Comparison of ENCODE assay signal across 26 cellular contexts in genomic region chr7:16344927-16345326, GRCh38.
DNase-seq lines count a peak whose midpoint lies in the region; ATAC-seq and TF ChIP-seq lines count a peak whose summit lies in the region.
"Had no signal": no experiment of that assay in that cellular context is flagged by ENCODE, and none has a peak within 500 bp of the region (broad histone marks: within the 10 kb centered on the region; RNA-seq: fewer than 3 reads in every experiment).

No MANE protein-coding gene starts in this region.

- no peak overlapping the region for H3K4me2 ChIP-seq in HCT116 (ENCODE audit: low read length)
- no peak overlapping the region for H3K4me2 ChIP-seq in mesendoderm (ENCODE audit: low read length)
- H3K4me2 ChIP-seq: GM23338, SK-N-SH had no signal

- H3K4me1 ChIP-seq in HCT116 (ENCODE audit: control insufficient read depth in 1 of 2, insufficient read depth in 2 of 2, low read length in 2 of 2) (peaks cover 23 to 28% of the 10 kb centered on the region in 2 experiments), Panc1 (ENCODE audit: control insufficient read depth, insufficient read depth, low read length) (peaks cover 21% of the 10 kb centered on the region), mesendoderm (ENCODE audit: control insufficient read depth, low read depth, low read length) (no peaks in the 10 kb centered on the region)

- H3K56ac ChIP-seq in mesendoderm (ENCODE audit: low read length): no peak overlapping the region

- ATAC-seq in HCT116 (no peak), Panc1 (no peak), GM21576 (IDR thresholded peaks at IDR 0.05; ENCODE audit: unreplicated experiment) (no peak)
- ATAC-seq: GM12878, GM23338, PC-3 had no signal

- H2AFZ ChIP-seq in HCT116 (ENCODE audit: low read depth, low read length, poor library complexity, severe bottlenecking): no peak overlapping the region
- H2AFZ ChIP-seq: GM23338 had no signal

- H4K8ac ChIP-seq in mesendoderm (ENCODE audit: low read depth, low read length): no peak overlapping the region

- no peak overlapping the region for H2AK5ac ChIP-seq in mesendoderm (ENCODE audit: low read length)

- H3K4me3 ChIP-seq in HCT116 (replicated peaks in 1 of 2; ENCODE audit: low read depth in 1 of 2, low read length in 2 of 2) (no peak overlapping the region), Panc1 (ENCODE audit: low read depth in 2 of 2, low read length in 2 of 2) (no peak overlapping the region), mesendoderm (ENCODE audit: low read length) (no peak overlapping the region)
- H3K4me3 ChIP-seq: GM12878, GM23338, MG63 had no signal

- no peak overlapping the region for H3K4ac ChIP-seq in mesendoderm (ENCODE audit: low read depth, low read length)

- no CpG with 5 or more reads among the region's 1 CpG for WGBS in mesendoderm (ENCODE audit: extremely low coverage, insufficient coverage, low lambda C conversion rate)

- TF ChIP-seq CTCF in HCT116 (IDR thresholded peaks at IDR 0.05 in 2 of 3, conservative IDR thresholded peaks at IDR 0.05 in 1 of 3; ENCODE audit: borderline replicate concordance in 1 of 3, insufficient read depth in 1 of 3, low read depth in 2 of 3, low read length in 2 of 3): no peak
- TF ChIP-seq CTCF in Panc1 (IDR thresholded peaks at IDR 0.05): no peak

- no peak overlapping the region for H3K23ac ChIP-seq in mesendoderm (ENCODE audit: low read length)

- intact Hi-C loops in HCT116 (cut with micrococcal nuclease) (no loop called here), Panc1 (cut with micrococcal nuclease; ENCODE audit: unreplicated experiment) (no loop called here)

- H3K36me3 ChIP-seq in HCT116 (ENCODE audit: control insufficient read depth in 1 of 2, insufficient read depth in 2 of 2, low read length in 2 of 2) (no peaks in the 10 kb centered on the region), Panc1 (ENCODE audit: control insufficient read depth, insufficient read depth, low read length) (no peaks in the 10 kb centered on the region), mesendoderm (ENCODE audit: control insufficient read depth, insufficient read depth, low read length) (no peaks in the 10 kb centered on the region)
- H3K36me3 ChIP-seq: MG63 had no signal

- RAD21 ChIA-PET in HCT116 (lab: Charles Lee; ENCODE audit: low non-redundant PET in 1 of 2, low total read pairs in 2 of 2, uncharacterized antibody in 2 of 2, unreplicated experiment in 2 of 2): no interaction called here

- no peak overlapping the region for H3K18ac ChIP-seq in mesendoderm (ENCODE audit: low read length)

- no peak overlapping the region for H3K27ac ChIP-seq in HCT116 (ENCODE audit: low read depth, low read length)
- peak overlapping the region; percentile 66 for H3K27ac ChIP-seq in Panc1 (ENCODE audit: low read length)
- H3K27ac ChIP-seq in mesendoderm (ENCODE audit: low read depth, low read length): no peak overlapping the region
- H3K27ac ChIP-seq: C4-2B had no signal

- H3K9me2 ChIP-seq in HCT116 (ENCODE audit: insufficient read depth): no peaks in the 10 kb centered on the region
- H3K9me2 ChIP-seq: SK-N-SH had no signal

- H3K9me3 ChIP-seq in HCT116 (ENCODE audit: control insufficient read depth in 1 of 2, insufficient read depth in 1 of 2, low read depth in 1 of 2, low read length in 2 of 2): peaks cover 4 to 8% of the 10 kb centered on the region in 2 experiments; a peak in 2 of 4 replicates
- H3K9me3 ChIP-seq in Panc1 (ENCODE audit: control insufficient read depth, insufficient read depth, low read depth, low read length): no peaks in the 10 kb centered on the region; the same call in none of the 2 replicates
- H3K9me3 ChIP-seq: SK-N-SH had no signal

- CTCF ChIA-PET in HCT116 (lab: Charles Lee): no interaction called here
- CTCF ChIA-PET in Panc1 (lab: Charles Lee): no interaction called here

- TF ChIP-seq RAD21 in HCT116 (IDR thresholded peaks at IDR 0.05; ENCODE audit: low read depth): no peak

- H3K79me1 ChIP-seq in mesendoderm (ENCODE audit: low read length): no peaks in the 10 kb centered on the region

- H2BK5ac ChIP-seq in mesendoderm (ENCODE audit: low read length): no peak overlapping the region

- in situ Hi-C loops in Panc1 (cut with HindIII; ENCODE audit: low pct_unique_long_range_greater_than_20kb, low sequenced_read_pairs): no loop called here

- DNase-seq in DMS53 (lab: John Stamatoyannopoulos, UW) (peak; percentile 7), DMS53 treated with DMSO at 0.1 percent for 48 hours (lab: John Stamatoyannopoulos, UW; ENCODE audit: unreplicated experiment) (no peak), HCT116 (ENCODE audit: low read depth, low spot score) (no peak), Panc1 (ENCODE audit: low read depth, low spot score) (no peak), mesendoderm (peak; percentile 13), islet precursor cell (no peak), NCI-H345 treated with DMSO at 0.1 percent for 48 hours (lab: John Stamatoyannopoulos, UW; ENCODE audit: unreplicated experiment) (no peak)
- DNase-seq: 8988T; CD8-positive, alpha-beta memory T cell; DND-41; HCEC 1CT; Karpas-422; MG63; NCI-H1048; NCI-H1417 treated with DMSO at 0.1 percent for 48 hours; NCI-H187 treated with DMSO at 0.1 percent for 48 hours; NCI-H2107; NCI-H2227 treated with DMSO at 0.1 percent for 48 hours; NCI-H526; PC-3; SIG-M5; SK-N-SH had no signal

- H2BK120ac ChIP-seq in mesendoderm (ENCODE audit: low read depth, low read length): no peak overlapping the region

- POLR2A ChIA-PET in HCT116 (lab: Charles Lee) (no interaction called here), Panc1 (lab: Charles Lee) (no interaction called here)

- H3K9ac ChIP-seq in HCT116 (ENCODE audit: low read length) (no peak overlapping the region), mesendoderm (ENCODE audit: low read length) (no peak overlapping the region)
- H3K9ac ChIP-seq: SK-N-SH had no signal

- H3K79me2 ChIP-seq in HCT116 (ENCODE audit: insufficient read depth, low read length): no peaks in the 10 kb centered on the region
- H3K79me2 ChIP-seq in mesendoderm (ENCODE audit: control insufficient read depth, insufficient read depth, low read length): no peaks in the 10 kb centered on the region

- no peak overlapping the region for H2BK15ac ChIP-seq in mesendoderm (replicated peaks; ENCODE audit: low read depth)

- TF ChIP-seq POLR2A in HCT116 (IDR thresholded peaks at IDR 0.05; ENCODE audit: borderline replicate concordance, extremely low read depth, insufficient read depth, insufficient read length): no peak

- H3K27me3 ChIP-seq in HCT116 (ENCODE audit: insufficient read depth, low read length) (no peaks in the 10 kb centered on the region), Panc1 (ENCODE audit: control insufficient read depth, insufficient read depth, low read length) (no peaks in the 10 kb centered on the region), mesendoderm (ENCODE audit: insufficient read depth, low read length, poor library complexity) (no peaks in the 10 kb centered on the region)

- BruUV-seq in HCT116 (replicated peaks; lab: Mats Ljungman, UMichigan): no TSS peak
- no TSS peak for BruUV-seq in Panc1 (replicated peaks; lab: Mats Ljungman, UMichigan)

- H4K5ac ChIP-seq in mesendoderm (ENCODE audit: low read length): no peak overlapping the region

- no peaks in the 10 kb centered on the region for H4K20me1 ChIP-seq in HCT116 (ENCODE audit: insufficient read depth)

TF ChIP-seq in HCT116, 20 proteins besides CTCF, POLR2A, EP300 and RAD21:
- TF ChIP-seq, protein P1, sequence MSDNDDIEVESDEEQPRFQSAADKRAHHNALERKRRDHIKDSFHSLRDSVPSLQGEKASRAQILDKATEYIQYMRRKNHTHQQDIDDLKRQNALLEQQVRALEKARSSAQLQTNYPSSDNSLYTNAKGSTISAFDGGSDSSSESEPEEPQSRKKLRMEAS (IDR thresholded peaks at IDR 0.05): no peak
- 0 out of 2 replicates have a peak, but pooled peaks have one; percentile 48 for TF ChIP-seq CBX3 (IDR thresholded peaks at IDR 0.05; ENCODE audit: low read depth)

Comparison
In these comparisons a context has a peak if more than half of its experiments do, and no peak if none do; other contexts are left out.
1. DNase-seq: peak in DMS53 (single experiment) and mesendoderm (single experiment); none in DMS53 treated with DMSO at 0.1 percent for 48 hours (single experiment), HCT116 (single experiment), Panc1 (single experiment), islet precursor cell (single experiment) and NCI-H345 treated with DMSO at 0.1 percent for 48 hours (single experiment).